11 cellular contexts compared by ENCODE assay signal in the genomic region with DNA sequence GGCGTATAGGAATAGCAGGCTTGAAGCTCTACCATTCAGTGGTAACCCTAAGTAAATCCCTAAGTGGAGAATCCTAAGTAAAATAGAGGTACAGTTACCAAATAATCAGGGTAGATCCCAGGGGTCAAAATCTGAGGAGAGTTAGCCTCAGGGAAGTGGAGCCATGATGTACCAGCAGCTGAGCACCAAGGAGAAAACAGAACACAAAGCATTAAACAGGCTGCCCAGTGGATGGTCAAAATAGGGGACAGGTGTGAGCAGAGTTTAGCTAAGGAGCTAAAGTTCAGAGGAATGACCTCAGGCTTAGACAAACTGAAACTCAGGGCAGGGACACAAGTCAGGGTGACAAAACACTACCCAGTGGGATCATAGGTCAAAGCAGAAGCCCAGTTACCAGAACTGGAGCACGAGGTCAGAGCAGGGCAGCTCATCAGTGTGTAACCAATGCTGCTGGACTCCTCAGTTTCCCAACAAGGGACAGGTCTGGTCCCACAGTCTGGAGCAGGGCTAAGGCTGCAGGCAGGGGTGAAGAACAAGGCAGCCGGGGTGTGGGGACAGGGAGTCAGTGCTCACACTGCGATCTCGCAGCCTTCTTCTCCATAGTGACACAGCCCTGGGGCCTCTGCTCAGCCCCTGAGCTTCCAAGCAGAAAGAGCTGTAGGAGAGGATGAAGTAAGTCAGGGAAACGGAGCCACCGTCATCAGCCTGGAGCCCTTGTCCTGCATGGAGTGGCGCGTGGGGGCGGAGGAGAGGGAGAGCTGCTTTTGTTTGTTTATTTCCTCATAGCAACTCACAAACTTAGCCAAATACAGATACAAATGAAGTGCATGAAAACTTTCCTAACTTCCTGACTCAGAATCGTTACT.
DNase-seq lines count a peak whose midpoint lies in the region; ATAC-seq, FAIRE-seq and TF ChIP-seq lines count a peak whose summit lies in the region.
"Had no signal": no experiment of that assay in that cellular context is flagged by ENCODE, and none has a peak within 500 bp of the region (broad histone marks: within the 10 kb centered on the region; RNA-seq: fewer than 3 reads in every experiment).

No MANE protein-coding gene starts in this region.

- peak; percentile 91 to 92 for ATAC-seq in lower lobe of right lung
- no peak for ATAC-seq in thoracic aorta (ENCODE audit: insufficient number of reproducible peaks, low FRiP score, low read depth)
- no peak for ATAC-seq in GM21723 (IDR thresholded peaks at IDR 0.05; ENCODE audit: unreplicated experiment)
- ATAC-seq in GM19467 (IDR thresholded peaks at IDR 0.05; ENCODE audit: unreplicated experiment), result no peak

- no peak overlapping the region for H3K9ac ChIP-seq in H1 (replicated peaks in 1 of 4; ENCODE audit: extremely low read depth in 1 of 4, low read depth in 3 of 4, low read length in 3 of 4)

- H3K4me1 ChIP-seq in H1 (replicated peaks in 1 of 4; ENCODE audit: control insufficient read depth in 3 of 4, insufficient read depth in 4 of 4, low read length in 3 of 4) (no peaks in the 10 kb centered on the region), lower lobe of right lung (peaks cover 38% of the 10 kb centered on the region), thoracic aorta (ENCODE audit: control insufficient read depth in 1 of 2, low read depth in 2 of 2) (peaks cover 13 to 58% of the 10 kb centered on the region in 2 donors)

- peak; percentile 44 for DNase-seq in M059J (ENCODE audit: low read depth)
- no peak for DNase-seq in H1 (ENCODE audit: low read depth in 1 of 2, low spot score in 2 of 2)
- peak; percentile 91 for DNase-seq in lower lobe of right lung
- DNase-seq in thoracic aorta (ENCODE audit: low spot score), result peak; percentile 44
- no peak for DNase-seq in DMS114 treated with DMSO at 0.1 percent for 48 hours (lab: John Stamatoyannopoulos, UW; ENCODE audit: unreplicated experiment)
- DNase-seq in activated CD4-positive, alpha-beta T cell treated with anti-CD3 and anti-CD28 coated beads for 1 hour, result no peak
- DNase-seq: activated CD4-positive, alpha-beta T cell treated with anti-CD3 and anti-CD28 coated beads for 4 hours; retina; stomach had no signal

- no peak overlapping the region for H3K14ac ChIP-seq in H1 (ENCODE audit: insufficient read length)

- no peak for TF ChIP-seq CTCF in H1 (IDR thresholded peaks at IDR 0.05; ENCODE audit: control extremely low read depth in 1 of 3, insufficient read depth in 1 of 3, low read depth in 1 of 3, low read length in 3 of 3)
- no peak for TF ChIP-seq CTCF in lower lobe of right lung (IDR thresholded peaks at IDR 0.05)
- TF ChIP-seq CTCF in thoracic aorta (IDR thresholded peaks at IDR 0.05), result no peak

- no peak for FAIRE-seq in H1 (lab: Jason Lieb, UNC)

- no peak overlapping the region for H3K23ac ChIP-seq in H1 (ENCODE audit: insufficient read length)

- H2AK5ac ChIP-seq in H1 (ENCODE audit: low read depth, low read length), result no peak overlapping the region

- H2AFZ ChIP-seq in H1 (ENCODE audit: low read length), result no peak overlapping the region

- H3K27ac ChIP-seq in H1 (ENCODE audit: low read depth, low read length) (no peak overlapping the region), lower lobe of right lung (peak overlapping the region; percentile 78), thoracic aorta (peak overlapping the region in 1 of 2 donors; percentile 8)

- TF ChIP-seq RAD21 in H1 (IDR thresholded peaks at IDR 0.05 in 1 of 2, conservative IDR thresholded peaks at IDR 0.05 in 1 of 2; ENCODE audit: low read depth in 2 of 2, low read length in 2 of 2), result no peak

- H4K91ac ChIP-seq in H1 (replicated peaks; ENCODE audit: insufficient read length, low read length), result no peak overlapping the region

- intact Hi-C loops in lower lobe of right lung (cut with DNase I), result no loop called here

- H3K27me3 ChIP-seq in H1 (replicated peaks in 1 of 4; ENCODE audit: control insufficient read depth in 3 of 4, extremely low read depth in 1 of 4, insufficient read depth in 3 of 4, low read length in 3 of 4) (no peaks in the 10 kb centered on the region), lower lobe of right lung (ENCODE audit: low read depth) (no peaks in the 10 kb centered on the region), thoracic aorta (replicated peaks; ENCODE audit: insufficient read depth) (no peaks in the 10 kb centered on the region)
- H3K27me3 ChIP-seq: stomach had no signal

- no peak for TF ChIP-seq POLR2A in H1 (IDR thresholded peaks at IDR 0.05; ENCODE audit: control extremely low read depth in 1 of 2, low read depth in 2 of 2, low read length in 2 of 2)

- no peaks in the 10 kb centered on the region for H3K79me2 ChIP-seq in H1 (ENCODE audit: control insufficient read depth in 1 of 2, insufficient read depth in 2 of 2, low read length in 2 of 2)

- H3K9me3 ChIP-seq in H1 (ENCODE audit: insufficient read depth in 2 of 2, low read depth in 1 of 2, low read length in 1 of 2), result no peaks in the 10 kb centered on the region
- no peaks in the 10 kb centered on the region for H3K9me3 ChIP-seq in lower lobe of right lung
- H3K9me3 ChIP-seq in thoracic aorta, result no peaks in the 10 kb centered on the region
- H3K9me3 ChIP-seq: stomach had no signal

- H3K4ac ChIP-seq in H1 (replicated peaks; ENCODE audit: insufficient read length, low read depth, low read length), result no peak overlapping the region

- H2BK120ac ChIP-seq in H1 (replicated peaks; ENCODE audit: low read depth, low read length), result no peak overlapping the region

- POLR2A ChIA-PET in H1 (lab: Charles Lee; ENCODE audit: partially characterized antibody), result no interaction called here

- H2BK20ac ChIP-seq in H1 (ENCODE audit: low read length), result no peak overlapping the region

- H4K5ac ChIP-seq in H1 (ENCODE audit: insufficient read length, low read depth, low read length), result no peak overlapping the region

- 96% methylated on average over 11 of the region's 11 CpGs; no CpG with 5 or more reads in 1 of the 2 experiments for WGBS in H1 (ENCODE audit: extremely low coverage in 1 of 2, insufficient coverage in 1 of 2, insufficient read length in 1 of 2, insufficient replicate concordance in 2 of 2, low coverage in 1 of 2, low lambda C conversion rate in 2 of 2, missing lambda C conversion rate in 1 of 2), 2 experiments

- H3K4me2 ChIP-seq in H1 (ENCODE audit: insufficient read depth in 1 of 2, low read depth in 2 of 2, low read length in 2 of 2), result no peak overlapping the region

- H4K8ac ChIP-seq in H1 (ENCODE audit: extremely low read depth, insufficient read depth, low read length), result no peak overlapping the region; the same call in 1 of the 2 replicates

- no peak overlapping the region for H3K18ac ChIP-seq in H1 (ENCODE audit: extremely low read depth, low read length)

- no peaks in the 10 kb centered on the region for H4K20me1 ChIP-seq in H1 (replicated peaks in 1 of 2; ENCODE audit: control insufficient read depth in 1 of 2, insufficient read depth in 2 of 2, low read length in 2 of 2)

- no peak for TF ChIP-seq EP300 in H1 (IDR thresholded peaks at IDR 0.05; ENCODE audit: borderline replicate concordance in 1 of 2, low read depth in 2 of 2, low read length in 2 of 2)

- no peaks in the 10 kb centered on the region for H3K23me2 ChIP-seq in H1 (ENCODE audit: low read depth, low read length)

- no peak overlapping the region for H2BK12ac ChIP-seq in H1 (ENCODE audit: low read depth, low read length)

- H3K4me3 ChIP-seq in H1 (ENCODE audit: extremely low read depth in 1 of 4, insufficient read depth in 2 of 4, low read depth in 3 of 4, low read length in 4 of 4), result no peak overlapping the region
- no peak overlapping the region for H3K4me3 ChIP-seq in lower lobe of right lung
- H3K4me3 ChIP-seq in thoracic aorta, result no peak overlapping the region
- H3K4me3 ChIP-seq: stomach had no signal

- no peak overlapping the region for H3K56ac ChIP-seq in H1 (replicated peaks; ENCODE audit: insufficient read length, low read depth, low read length)

- CTCF ChIA-PET in H1 (lab: Charles Lee; ENCODE audit: partially characterized antibody), result interaction anchor here (0.5 to 1.7 kb wide), 4 partner anchors 11 to 424 kb away, joined by 3 to 6 read pairs (median 3); no protein-coding TSS in a partner anchor

- no peaks in the 10 kb centered on the region for H3K36me3 ChIP-seq in H1 (ENCODE audit: control insufficient read depth in 2 of 4, insufficient read depth in 4 of 4, low read length in 3 of 4)
- no peaks in the 10 kb centered on the region for H3K36me3 ChIP-seq in lower lobe of right lung
- no peaks in the 10 kb centered on the region for H3K36me3 ChIP-seq in thoracic aorta
- H3K36me3 ChIP-seq: stomach had no signal

- H2BK5ac ChIP-seq in H1 (ENCODE audit: low read depth, low read length), result no peak overlapping the region

- peak overlapping the region; percentile 1; the same call in 1 of the 2 replicates for H2BK15ac ChIP-seq in H1 (ENCODE audit: low read length)

- H3K79me1 ChIP-seq in H1 (ENCODE audit: low read depth, low read length), result no peaks in the 10 kb centered on the region

TF ChIP-seq in H1, 55 proteins besides CTCF, POLR2A, EP300 and RAD21 (continues in another document):
- TF ChIP-seq SP4 (IDR thresholded peaks at IDR 0.05; ENCODE audit: low read length), result no peak
- no peak for TF ChIP-seq PHF8 (conservative IDR thresholded peaks at IDR 0.05; ENCODE audit: low read depth, low read length)
- TF ChIP-seq JUND (IDR thresholded peaks at IDR 0.05; ENCODE audit: low read length), result no peak
- no peak for TF ChIP-seq YY1 (IDR thresholded peaks at IDR 0.05; ENCODE audit: low read depth, low read length)
- TF ChIP-seq KDM1A (IDR thresholded peaks at IDR 0.05; ENCODE audit: borderline replicate concordance, low read length), result no peak
- no peak for TF ChIP-seq JUN (IDR thresholded peaks at IDR 0.05; ENCODE audit: low read depth, low read length)

Comparison
In these comparisons a context has a peak if more than half of its experiments do, and no peak if none do; other contexts are left out.
1. DNase-seq: peak in M059J (single experiment), lower lobe of right lung (single experiment) and thoracic aorta (single experiment); none in H1 (0 of 2), DMS114 treated with DMSO at 0.1 percent for 48 hours (single experiment) and activated CD4-positive, alpha-beta T cell treated with anti-CD3 and anti-CD28 coated beads for 1 hour (single experiment).
2. ATAC-seq: peak in lower lobe of right lung (2 of 2); none in thoracic aorta (single experiment), GM21723 (single experiment) and GM19467 (single experiment).